In the genomic region with DNA sequence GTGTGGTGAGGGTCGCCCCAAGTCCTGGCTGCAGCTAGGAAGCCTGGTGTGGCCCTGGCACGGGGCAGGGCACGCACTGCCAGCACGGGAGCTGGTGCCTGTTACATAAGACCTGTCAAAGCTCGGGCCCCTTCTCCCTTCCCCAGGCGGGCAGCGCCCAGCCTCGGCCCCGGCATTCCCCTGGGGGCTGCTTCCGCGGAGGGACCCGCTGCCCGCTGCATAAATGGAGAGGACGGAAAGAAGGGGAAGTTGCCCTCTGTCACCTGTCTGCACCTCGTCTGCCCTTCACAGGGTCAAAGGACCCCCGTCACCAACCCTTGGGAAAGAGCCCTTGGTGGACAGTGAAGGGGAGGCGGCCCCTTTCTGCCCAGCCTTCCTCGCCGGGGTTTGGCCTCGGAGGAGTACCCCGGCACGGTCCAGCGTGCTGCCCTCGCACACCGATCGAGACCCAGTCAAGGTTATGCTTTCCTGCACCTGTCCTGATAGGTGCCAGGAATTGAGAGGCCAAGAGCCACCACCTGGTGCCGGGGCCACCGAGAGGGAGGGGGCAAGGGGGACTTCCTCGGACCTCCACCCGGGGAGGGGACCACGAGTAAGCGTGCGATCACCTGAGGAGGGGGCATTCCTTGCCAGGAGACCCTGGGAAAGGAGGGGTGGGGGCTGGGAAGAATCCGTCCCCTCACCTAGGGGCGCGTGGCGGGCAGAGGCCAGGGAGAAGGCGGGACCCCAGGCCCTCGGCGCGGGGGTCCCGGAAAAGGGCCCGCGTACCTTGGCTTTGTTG, we compare ENCODE assay signal across 8 cellular contexts. TPM values are rescaled to one million over a fixed set of nuclear protein-coding genes. Genes with fewer than 3 reads are reported as not detected.
DNase-seq lines count a peak whose midpoint lies in the region; ATAC-seq and TF ChIP-seq lines count a peak whose summit lies in the region.
"Had no signal": no experiment of that assay in that cellular context is flagged by ENCODE, and none has a peak within 500 bp of the region (broad histone marks: within the 10 kb centered on the region; RNA-seq: fewer than 3 reads in every experiment).

No MANE protein-coding gene starts in this region.

- peaks cover 32% of the 10 kb centered on the region for H3K4me1 Mint-ChIP-seq in stimulated activated effector memory CD8-positive, alpha-beta T cell treated with anti-CD3 and anti-CD28 coated beads, Interleukin-12 subunit alpha, Interleukin-12 subunit beta, amount 100 ng/mL, for 72 hours

- H3K27ac Mint-ChIP-seq in stimulated activated effector memory CD8-positive, alpha-beta T cell treated with anti-CD3 and anti-CD28 coated beads, Interleukin-12 subunit alpha, Interleukin-12 subunit beta, amount 100 ng/mL, for 72 hours, result no peak overlapping the region

- no peaks in the 10 kb centered on the region for H3K36me3 Mint-ChIP-seq in stimulated activated effector memory CD8-positive, alpha-beta T cell treated with anti-CD3 and anti-CD28 coated beads, Interleukin-12 subunit alpha, Interleukin-12 subunit beta, amount 100 ng/mL, for 72 hours

- ATAC-seq in stimulated activated effector memory CD8-positive, alpha-beta T cell treated with anti-CD3 and anti-CD28 coated beads, Interleukin-12 subunit alpha, Interleukin-12 subunit beta, amount 100 ng/mL, for 72 hours, result no peak
- ATAC-seq in HG03175 (IDR thresholded peaks at IDR 0.05; ENCODE audit: unreplicated experiment), result no peak

- no peak for TF ChIP-seq CTCF in HFF-Myc (IDR thresholded peaks at IDR 0.05; ENCODE audit: low read depth, low read length, missing control alignments)
- no peak for TF ChIP-seq CTCF in kidney epithelial cell (IDR thresholded peaks at IDR 0.05; ENCODE audit: insufficient read depth, low read length, poor library complexity, severe bottlenecking)

- H3K27ac ChIP-seq in angular gyrus (ENCODE audit: low read depth, low read length), result peak overlapping the region; percentile 96

- no peaks in the 10 kb centered on the region for H3K9me3 Mint-ChIP-seq in stimulated activated effector memory CD8-positive, alpha-beta T cell treated with anti-CD3 and anti-CD28 coated beads, Interleukin-12 subunit alpha, Interleukin-12 subunit beta, amount 100 ng/mL, for 72 hours

- peak overlapping the region; percentile 13; the same call in 1 of the 2 replicates for H3K4me3 ChIP-seq in HFF-Myc (replicated peaks; ENCODE audit: low read depth, low read length)
- peak overlapping the region; percentile 36 for H3K4me3 ChIP-seq in kidney epithelial cell (ENCODE audit: low read depth, low read length)

- H3K27me3 ChIP-seq in kidney epithelial cell (ENCODE audit: control insufficient read depth, insufficient read depth, low read length), result peaks cover 6% of the 10 kb centered on the region

- H3K36me3 ChIP-seq in kidney epithelial cell (ENCODE audit: control insufficient read depth, insufficient read depth, low read length), result no peaks in the 10 kb centered on the region

- peak overlapping the region; percentile 39 for H3K4me3 Mint-ChIP-seq in stimulated activated effector memory CD8-positive, alpha-beta T cell treated with anti-CD3 and anti-CD28 coated beads, Interleukin-12 subunit alpha, Interleukin-12 subunit beta, amount 100 ng/mL, for 72 hours

- DNase-seq in HFF-Myc (ENCODE audit: extremely low read depth, low read depth), result no peak
- no peak for DNase-seq in kidney epithelial cell (ENCODE audit: low read depth)
- no peak for DNase-seq in stimulated activated effector memory CD8-positive, alpha-beta T cell treated with anti-CD3 and anti-CD28 coated beads, Interleukin-12 subunit alpha, Interleukin-12 subunit beta, amount 100 ng/mL, for 72 hours (ENCODE audit: low spot score in 2 of 2)
- no peak for DNase-seq in AML-193 (lab: John Stamatoyannopoulos, UW)
- no peak for DNase-seq in NCI-H524 (lab: John Stamatoyannopoulos, UW)

RNA-seq across cellular contexts. Expression of gene MFRP, which starts 16.8 kb away (rescaled TPM):
- total RNA-seq in kidney epithelial cell, result not detected in 2 replicates
- total RNA-seq: aorta had no signal

RNA-seq across cellular contexts. Expression of gene USP2, which starts 18.2 kb away (rescaled TPM):
- 1.6 and 2.0 TPM in 2 replicates for total RNA-seq in kidney epithelial cell

RNA-seq across cellular contexts. Expression of gene C1QTNF5, which starts 22.6 kb away (rescaled TPM):
- total RNA-seq in kidney epithelial cell, result 2.9 and 6.2 TPM in 2 replicates

RNA-seq across cellular contexts. Expression of gene RNF26, which starts 28.9 kb away (rescaled TPM):
- total RNA-seq in kidney epithelial cell, result 17.8 and 20.5 TPM in 2 replicates

RNA-seq across cellular contexts. Expression of gene MCAM, which starts 46.3 kb away (rescaled TPM):
- 563 and 601 TPM in 2 replicates for total RNA-seq in kidney epithelial cell
